8 cellular contexts compared by ENCODE assay signal in the genomic region with DNA sequence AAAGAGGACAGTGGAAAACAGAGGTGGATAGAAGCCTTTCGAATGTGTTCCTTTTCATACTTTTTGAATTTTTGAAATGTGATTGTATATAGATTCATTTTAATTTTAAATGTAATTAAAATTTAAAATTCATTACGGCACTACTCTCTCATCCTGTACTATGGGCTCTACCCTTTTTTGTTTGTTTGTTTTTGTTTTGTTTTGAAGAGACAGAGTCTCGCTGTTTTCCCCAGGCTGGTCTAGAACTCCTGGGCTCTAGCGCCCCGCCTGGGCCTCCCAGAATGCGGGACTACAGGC. TPM values are rescaled to one million over a fixed set of nuclear protein-coding genes. Genes with fewer than 3 reads are reported as not detected.
A peak's percentile ranks its signal among the peaks of the same experiment; 100 is the strongest.
DNase-seq lines count a peak whose midpoint lies in the region; ATAC-seq, FAIRE-seq and TF ChIP-seq lines count a peak whose summit lies in the region.

No MANE protein-coding gene starts in this region.

- H3K9me2 ChIP-seq in Karpas-422 (replicated peaks; ENCODE audit: insufficient read depth, low read length) = no peaks in the 10 kb centered on the region

- H3K4me3 ChIP-seq in BJ (ENCODE audit: low read depth, low read length) (peak overlapping the region; percentile 65), Karpas-422 (ENCODE audit: low read length) (peak overlapping the region; percentile 87)

- H3K9me3 Mint-ChIP-seq in naive B cell = no peaks in the 10 kb centered on the region

- no peaks in the 10 kb centered on the region for H4K20me1 ChIP-seq in Karpas-422 (ENCODE audit: insufficient read depth, low read depth, low read length)

- peak overlapping the region; percentile 80; the same call in 1 of the 2 replicates for H2AFZ ChIP-seq in Karpas-422 (ENCODE audit: low read length)

- H3K79me2 ChIP-seq in Karpas-422 (ENCODE audit: low read length) = no peaks in the 10 kb centered on the region

- no peaks in the 10 kb centered on the region for H3K36me3 ChIP-seq in BJ (ENCODE audit: control insufficient read depth, insufficient read depth, low read length)
- H3K36me3 ChIP-seq in Karpas-422 (ENCODE audit: insufficient read depth, low read length) = no peaks in the 10 kb centered on the region

- no peaks in the 10 kb centered on the region; the same call in 1 of the 2 replicates for H3K27me3 ChIP-seq in BJ (ENCODE audit: control insufficient read depth, insufficient read depth, low read length)
- H3K27me3 ChIP-seq in Karpas-422 (ENCODE audit: low read length) = no peaks in the 10 kb centered on the region

- TF ChIP-seq CTCF in BJ (IDR thresholded peaks at IDR 0.05; ENCODE audit: insufficient read depth, low read depth, low read length) = 0 out of 2 replicates have a peak, but pooled peaks have one; percentile 46

- peak overlapping the region; percentile 79 to 91 (median 84) for H3K4me3 Mint-ChIP-seq in naive B cell

- peak overlapping the region in 2 of 6 donors; percentile 75 to 87 for H3K27ac Mint-ChIP-seq in naive B cell

- H3K27ac ChIP-seq in Karpas-422 (ENCODE audit: low read length) = no peak overlapping the region

- peak overlapping the region; percentile 94 for H3K4me2 ChIP-seq in Karpas-422 (ENCODE audit: low read depth, low read length, poor library complexity, severe bottlenecking)

- no peak for DNase-seq in BJ (ENCODE audit: low read depth)
- no peak for DNase-seq in Karpas-422
- DNase-seq in naive B cell = no peak
- no peak for DNase-seq in activated CD4-positive, CD25-positive, alpha-beta regulatory T cell (lab: John Stamatoyannopoulos, UW)
- DNase-seq in DMS53 treated with DMSO at 0.1 percent for 48 hours (lab: John Stamatoyannopoulos, UW; ENCODE audit: unreplicated experiment) = no peak
- DNase-seq in medulla oblongata (ENCODE audit: extremely low spot score) = no peak

- H3K9ac ChIP-seq in Karpas-422 (ENCODE audit: low read length) = peak overlapping the region; percentile 87

- H3K9me3 ChIP-seq in Karpas-422 (ENCODE audit: low read length) = no peaks in the 10 kb centered on the region

- no peak for ATAC-seq in naive B cell (ENCODE audit: low read depth in 2 of 2)
- ATAC-seq in HG02981 (IDR thresholded peaks at IDR 0.05; ENCODE audit: unreplicated experiment) = no peak

- CTCF ChIA-PET in BJ (lab: Yijun Ruan, JAX) = interaction anchor here (0.7 to 4.3 kb wide), 43 partner anchors 10 to 461 kb away, joined by 3 to 104 read pairs (median 8); a partner anchor contains a TSS

- H3K4me1 Mint-ChIP-seq in naive B cell = peaks cover 2 to 10% (median 9%) of the 10 kb centered on the region in 3 donors

- POLR2A ChIA-PET in BJ (lab: Charles Lee) = no interaction called here

- peak; percentile 28 for FAIRE-seq in colon (lab: Jason Lieb, UNC)

- H3K27me3 Mint-ChIP-seq in naive B cell = peaks cover 0 to 7% (median 0%) of the 10 kb centered on the region in 3 donors

- no peaks in the 10 kb centered on the region for H3K36me3 Mint-ChIP-seq in naive B cell

- peaks cover 10% of the 10 kb centered on the region for H3K4me1 ChIP-seq in Karpas-422 (ENCODE audit: low read length)

RNA-seq across cellular contexts. Expression of a gene that starts 11.9 kb away (rescaled TPM):
- polyA plus RNA-seq in BJ (2011; rRNA removed) (23.2 and 35.3 TPM in 2 replicates), naive B cell (ENCODE audit: low read depth in 6 of 6) (10 to 100 TPM; 32.4 to 60.6 (median 46.6) TPM)
- polyA minus RNA-seq in BJ (2011; rRNA and poly(A)+ RNA removed) = 17.3 and 23.0 TPM in 2 replicates
- total RNA-seq in Karpas-422 (2014; rRNA removed; shearing (Covaris generic); ENCODE audit: low replicate concordance) = 29.8 and 61.2 TPM in 2 replicates

RNA-seq across cellular contexts. Expression of a gene that starts 48.3 kb away (rescaled TPM):
- 4.5 and 5.4 TPM in 2 replicates for polyA plus RNA-seq in BJ (2011; rRNA removed)
- polyA minus RNA-seq in BJ (2011; rRNA and poly(A)+ RNA removed) = 2.2 and 2.6 TPM in 2 replicates
- total RNA-seq in Karpas-422 (2014; rRNA removed; shearing (Covaris generic); ENCODE audit: low replicate concordance) = 38.5 and 43.6 TPM in 2 replicates
- 10 to 100 TPM; 49.2 to 93.8 (median 63.7) TPM for polyA plus RNA-seq in naive B cell (ENCODE audit: low read depth in 6 of 6)

RNA-seq across cellular contexts. Expression of a gene that starts 49.8 kb away (rescaled TPM):
- 0.04 and 0.05 TPM in 2 replicates for polyA plus RNA-seq in BJ (2011; rRNA removed)
- 0.10 and 0.19 TPM in 2 replicates for polyA minus RNA-seq in BJ (2011; rRNA and poly(A)+ RNA removed)
- total RNA-seq in Karpas-422 (2014; rRNA removed; shearing (Covaris generic); ENCODE audit: low replicate concordance) = 0.04 and 0.76 TPM in 2 replicates
- not detected for polyA plus RNA-seq in naive B cell (ENCODE audit: low read depth in 6 of 6)
